17 cellular contexts compared by ENCODE assay signal in genomic region chr7:25886387-25887240, GRCh38.
A peak's percentile ranks its signal among the peaks of the same experiment; 100 is the strongest.
DNase-seq lines count a peak whose midpoint lies in the region; ATAC-seq and TF ChIP-seq lines count a peak whose summit lies in the region.
"Had no signal": no experiment of that assay in that cellular context is flagged by ENCODE, and none has a peak within 500 bp of the region (broad histone marks: within the 10 kb centered on the region; RNA-seq: fewer than 3 reads in every experiment).

No MANE protein-coding gene starts in this region.

- no peak overlapping the region for H3K4me3 ChIP-seq in heart left ventricle
- H3K4me3 ChIP-seq: smooth muscle cell, thoracic aorta had no signal

- no peak for TF ChIP-seq POLR2A in heart left ventricle (IDR thresholded peaks at IDR 0.05)

- H3K36me3 ChIP-seq in heart left ventricle: no peaks in the 10 kb centered on the region
- H3K36me3 ChIP-seq: thoracic aorta had no signal

- DNase-seq in heart left ventricle (no peak), cardiac septum (ENCODE audit: low spot score) (no peak), NCI-H524 (lab: John Stamatoyannopoulos, UW) (peak; percentile 59 to 83), left ventricle myocardium superior (no peak), DMS79 treated with DMSO at 0.1 percent for 48 hours (lab: John Stamatoyannopoulos, UW) (no peak), GF-D8 (lab: John Stamatoyannopoulos, UW) (no peak)
- DNase-seq: activated CD4-positive, alpha-beta T cell treated with anti-CD3 and anti-CD28 coated beads for 1 hour; activated effector memory CD4-positive, alpha-beta T cell treated with anti-CD3 and anti-CD28 coated beads, Interleukin-2, amount 50 U/mL, for 16 hours; AML-193; GDM1; GOT3; NCI-H226 had no signal

- H3K27me3 ChIP-seq in heart left ventricle: peaks cover 0 to 72% (median 13%) of the 10 kb centered on the region in 9 donors

- no peak overlapping the region for H3K27ac ChIP-seq in heart left ventricle
- H3K27ac ChIP-seq: parathyroid adenoma, thoracic aorta had no signal

- no peak for TF ChIP-seq CTCF in heart left ventricle (IDR thresholded peaks at IDR 0.05)

- peak in 3 of 4 donors; percentile 57 to 75 (median 68) for ATAC-seq in heart left ventricle
- ATAC-seq in left ventricle myocardium superior: peak; percentile 78
- no peak for ATAC-seq in HG02642 (IDR thresholded peaks at IDR 0.05; ENCODE audit: poor library complexity, unreplicated experiment)
- ATAC-seq: left lobe of liver had no signal

- 61 to 67% (median 65%) methylated on average over 6 of the region's 6 CpGs for WGBS in heart left ventricle, 4 donors

- H3K9me3 ChIP-seq in heart left ventricle: no peaks in the 10 kb centered on the region
- H3K9me3 ChIP-seq: thoracic aorta had no signal

- intact Hi-C loops in heart left ventricle (cut with DNase I) (loop anchor here in 1 of 10 donors (10.0 kb wide), 1 partner anchor 1278 kb away; the partner anchor contains the start of gene HOXA9), cardiac septum (cut with DNase I) (loop anchor here (10.0 kb wide), 1 partner anchor 628 kb away; no protein-coding TSS in a partner anchor), left ventricle myocardium superior (cut with micrococcal nuclease) (no loop called here)

- no peaks in the 10 kb centered on the region for H3K4me1 ChIP-seq in heart left ventricle
- H3K4me1 ChIP-seq: parathyroid adenoma had no signal

Comparison
In these comparisons a context has a peak if more than half of its experiments do, and no peak if none do; other contexts are left out.
1. DNase-seq: peak in NCI-H524 (2 of 2); none in heart left ventricle (0 of 5), cardiac septum (single experiment), left ventricle myocardium superior (single experiment), DMS79 treated with DMSO at 0.1 percent for 48 hours (single experiment) and GF-D8 (single experiment).